ENCODE assay signal across 8 cellular contexts in genomic region chr3:53129344-53129743, GRCh38. TPM values are rescaled to one million over a fixed set of nuclear protein-coding genes. Genes with fewer than 3 reads are reported as not detected.
DNase-seq lines count a peak whose midpoint lies in the region; ATAC-seq, FAIRE-seq and TF ChIP-seq lines count a peak whose summit lies in the region.

No MANE protein-coding gene starts in this region.

- POLR2A ChIA-PET in T-cell (lab: Charles Lee): interaction anchor here in 1 of 2 donors (0.5 kb wide), 1 partner anchor 176 kb away, joined by 4 read pairs; no protein-coding TSS in a partner anchor

- peaks cover 0 to 16% of the 10 kb centered on the region in 2 donors for H3K36me3 ChIP-seq in gastrocnemius medialis

- H3K27me3 Mint-ChIP-seq in T-cell: no peaks in the 10 kb centered on the region

- ATAC-seq in T-cell (replicated peaks in 1 of 4) (no peak), gastrocnemius medialis (no peak), foreskin keratinocyte (no peak), HG03280 (IDR thresholded peaks at IDR 0.05; ENCODE audit: unreplicated experiment) (no peak)

- H3K9me3 ChIP-seq in gastrocnemius medialis: no peaks in the 10 kb centered on the region

- H3K27ac ChIP-seq in gastrocnemius medialis (peak overlapping the region; percentile 91 to 94 (median 94)), foreskin keratinocyte (no peak overlapping the region)

- no peak for TF ChIP-seq POLR2A in gastrocnemius medialis (IDR thresholded peaks at IDR 0.05)

- CTCF ChIA-PET in T-cell (lab: Charles Lee): interaction anchor here in 1 of 2 donors (0.6 kb wide), 1 partner anchor 64 kb away, joined by 3 read pairs; no protein-coding TSS in a partner anchor

- TF ChIP-seq CTCF in fibroblast of pulmonary artery (IDR thresholded peaks at IDR 0.05; ENCODE audit: low read length, missing control alignments) (no peak), gastrocnemius medialis (IDR thresholded peaks at IDR 0.05 in 4 of 5, conservative IDR thresholded peaks at IDR 0.05 in 1 of 5) (no peak), foreskin keratinocyte (conservative IDR thresholded peaks at IDR 0.05) (no peak)

- H3K4me3 ChIP-seq in fibroblast of pulmonary artery (replicated peaks; ENCODE audit: low read depth, low read length): peak overlapping the region; percentile 79
- H3K4me3 ChIP-seq in gastrocnemius medialis: peak overlapping the region; percentile 80 to 93 (median 92)

- H3K4me1 ChIP-seq in gastrocnemius medialis (peaks cover 24 to 29% of the 10 kb centered on the region in 2 donors), foreskin keratinocyte (peaks cover 4% of the 10 kb centered on the region)

- peak; percentile 8 for FAIRE-seq in GM19239 (lab: Jason Lieb, UNC)

- peak overlapping the region; percentile 87 to 91 (median 90) for H3K4me3 Mint-ChIP-seq in T-cell

- intact Hi-C loops in gastrocnemius medialis (cut with DNase I; ENCODE audit: low total_unique reads): no loop called here

- in situ Hi-C loops in gastrocnemius medialis (cut with MboI; ENCODE audit: low sequenced_read_pairs in 4 of 4): no loop called here

- no peaks in the 10 kb centered on the region for H3K9me3 Mint-ChIP-seq in T-cell

- no peaks in the 10 kb centered on the region for H3K27me3 ChIP-seq in gastrocnemius medialis
- H3K27me3 ChIP-seq in foreskin keratinocyte: no peaks in the 10 kb centered on the region

- DNase-seq in GM19239 (ENCODE audit: insufficient read length, low spot score) (no peak), T-cell (no peak), fibroblast of pulmonary artery (ENCODE audit: low read depth) (no peak), gastrocnemius medialis (no peak), foreskin keratinocyte (no peak), EL (no peak)
- no peak for DNase-seq in activated CD4-positive, alpha-beta T cell treated with anti-CD3 and anti-CD28 coated beads, Interleukin-2, amount 50 U/mL, for 1 hour

- peaks cover 7% of the 10 kb centered on the region for H3K36me3 Mint-ChIP-seq in T-cell

- H3K4me1 Mint-ChIP-seq in T-cell: peaks cover 25 to 31% (median 30%) of the 10 kb centered on the region in 3 donors

- H3K27ac Mint-ChIP-seq in T-cell: peak overlapping the region; percentile 95 to 99

RNA-seq across cellular contexts. Expression of gene RFT1, which starts 0.9 kb away (rescaled TPM):
- total RNA-seq in T-cell (10 to 100 TPM; 14.4 to 27.8 (median 26.6) TPM), gastrocnemius medialis (1 to 10 TPM; 2.5 to 5.7 (median 5.2) TPM), foreskin keratinocyte (30.1 and 36.0 TPM in 2 replicates)
- polyA plus RNA-seq in foreskin keratinocyte: 27.9 and 34.1 TPM in 2 replicates

RNA-seq across cellular contexts. Expression of gene PRKCD, which starts 31.7 kb away (rescaled TPM):
- total RNA-seq in T-cell (10 to 100 TPM; 15.3 to 23.3 (median 19.2) TPM), gastrocnemius medialis (1 to 10 TPM; 2.1 to 5.9 (median 3.4) TPM), foreskin keratinocyte (10.1 and 12.4 TPM in 2 replicates)
- polyA plus RNA-seq in foreskin keratinocyte: 17.9 and 18.2 TPM in 2 replicates
